19 cellular contexts compared by ENCODE assay signal in genomic region chr6:139406577-139407343, GRCh38. TPM values are rescaled to one million over a fixed set of nuclear protein-coding genes. Genes with fewer than 3 reads are reported as not detected.
DNase-seq lines count a peak whose midpoint lies in the region; ATAC-seq and TF ChIP-seq lines count a peak whose summit lies in the region.
"Had no signal": no experiment of that assay in that cellular context is flagged by ENCODE, and none has a peak within 500 bp of the region (broad histone marks: within the 10 kb centered on the region; RNA-seq: fewer than 3 reads in every experiment).

No MANE protein-coding gene starts in this region.

- H3K79me1 ChIP-seq in IMR-90 (ENCODE audit: low read depth in 1 of 2, low read length in 2 of 2), result no peaks in the 10 kb centered on the region

- H3K23ac ChIP-seq in IMR-90 (ENCODE audit: low read depth, low read length), result peak overlapping the region; percentile 64

- POLR2A ChIA-PET in IMR-90 (lab: Charles Lee; ENCODE audit: unreplicated experiment), result no interaction called here

- H4K8ac ChIP-seq in IMR-90 (ENCODE audit: low read depth in 2 of 2, low read length in 2 of 2), result peak overlapping the region; percentile 13 to 59; a peak in 3 of 4 replicates

- BruUV-seq in IMR-90 (replicated peaks; lab: Mats Ljungman, UMichigan) (no TSS peak), mammary epithelial cell (replicated peaks; lab: Mats Ljungman, UMichigan) (no TSS peak)

- peaks cover 15% of the 10 kb centered on the region for H3K4me1 ChIP-seq in IMR-90 (ENCODE audit: control insufficient read depth, insufficient read depth, low read length)
- H3K4me1 ChIP-seq in mammary epithelial cell (ENCODE audit: insufficient read depth, low read length), result peaks cover 23% of the 10 kb centered on the region
- H3K4me1 ChIP-seq in skeletal muscle satellite cell (ENCODE audit: control insufficient read depth, insufficient read depth, low read length), result peaks cover 40% of the 10 kb centered on the region
- no peaks in the 10 kb centered on the region for H3K4me1 ChIP-seq in spleen
- H3K4me1 ChIP-seq: vagina had no signal

- TF ChIP-seq POLR2A in IMR-90 (IDR thresholded peaks at IDR 0.05; ENCODE audit: low read depth, low read length) (no peak), spleen (IDR thresholded peaks at IDR 0.05) (no peak)

- dilution Hi-C loops in IMR-90 (cut with HindIII; ENCODE audit: low sequenced_read_pairs, unreplicated experiment), result no loop called here
- dilution Hi-C loops in mammary epithelial cell (cut with HindIII; ENCODE audit: low sequenced_read_pairs), result no loop called here

- H2BK20ac ChIP-seq in IMR-90 (ENCODE audit: low read depth, low read length), result peak overlapping the region; percentile 88

- peak overlapping the region; percentile 21 for H2BK5ac ChIP-seq in IMR-90 (ENCODE audit: low read depth, low read length, poor library complexity, severe bottlenecking)

- CTCF ChIA-PET in IMR-90 (lab: Yijun Ruan, JAX), result no interaction called here
- CTCF ChIA-PET in mammary epithelial cell (lab: Charles Lee; ENCODE audit: low non-redundant PET), result interaction anchor here (0.6 to 0.7 kb wide), 4 partner anchors 27 to 154 kb away, joined by 3 read pairs; no protein-coding TSS in a partner anchor

- H3K27ac ChIP-seq in IMR-90 (ENCODE audit: insufficient read depth, low read length) (no peak overlapping the region), mammary epithelial cell (ENCODE audit: insufficient read depth, low read depth, low read length) (peak overlapping the region; percentile 67), spleen (no peak overlapping the region)
- H3K27ac ChIP-seq: vagina had no signal

- H2AK9ac ChIP-seq in IMR-90 (replicated peaks; ENCODE audit: low read depth, low read length, poor library complexity), result no peak overlapping the region

- ATAC-seq in IMR-90 (ENCODE audit: low read depth), result no peak
- ATAC-seq in GM21390 (IDR thresholded peaks at IDR 0.05; ENCODE audit: unreplicated experiment), result no peak
- ATAC-seq: T-helper 17 cell had no signal

- H4K20me1 ChIP-seq in IMR-90 (ENCODE audit: insufficient read depth, low read length) (no peaks in the 10 kb centered on the region), mammary epithelial cell (ENCODE audit: insufficient read depth, low read length) (no peaks in the 10 kb centered on the region)

- no peaks in the 10 kb centered on the region for H3K27me3 ChIP-seq in IMR-90 (ENCODE audit: control insufficient read depth, insufficient read depth, low read length)
- no peaks in the 10 kb centered on the region for H3K27me3 ChIP-seq in mammary epithelial cell (ENCODE audit: insufficient read depth, low read length)
- no peaks in the 10 kb centered on the region for H3K27me3 ChIP-seq in skeletal muscle satellite cell (ENCODE audit: control insufficient read depth, insufficient read depth, low read length)
- no peaks in the 10 kb centered on the region for H3K27me3 ChIP-seq in spleen (replicated peaks in 1 of 7)
- H3K27me3 ChIP-seq: vagina had no signal

- H3K56ac ChIP-seq in IMR-90 (ENCODE audit: extremely low read depth, insufficient read depth, low read length), result no peak overlapping the region

- H3K9me3 ChIP-seq in IMR-90 (ENCODE audit: control insufficient read depth, insufficient read depth, low read length) (no peaks in the 10 kb centered on the region), mammary epithelial cell (replicated peaks; ENCODE audit: insufficient read depth, low read length) (no peaks in the 10 kb centered on the region), skeletal muscle satellite cell (replicated peaks; ENCODE audit: low read length) (no peaks in the 10 kb centered on the region), spleen (peaks cover 0 to under 1% (median 0%) of the 10 kb centered on the region in 8 donors)
- H3K9me3 ChIP-seq: vagina had no signal

- DNase-seq in IMR-90, result no peak
- no peak for DNase-seq in mammary epithelial cell
- peak; percentile 70 for DNase-seq in kidney tubule cell (ENCODE audit: low spot score)
- no peak for DNase-seq in posterior cingulate gyrus
- no peak for DNase-seq in spleen
- DNase-seq: activated CD4-positive, CD25-positive, alpha-beta regulatory T cell; AML-193; Calu3; central memory CD4-positive, alpha-beta T cell; effector CD8-positive, alpha-beta T cell; hypothalamus; NCI-H2029; NCI-H524; SHP77 treated with DMSO at 0.1 percent for 48 hours; stimulated activated CD4-positive, alpha-beta T cell treated with anti-CD3 and anti-CD28 coated beads, Interleukin-2, amount 100 ng/mL, for 48 hours; T-helper 17 cell had no signal

- H3K4me2 ChIP-seq in IMR-90 (ENCODE audit: low read depth, low read length), result no peak overlapping the region
- no peak overlapping the region for H3K4me2 ChIP-seq in mammary epithelial cell (ENCODE audit: insufficient read depth, low read depth, low read length)
- no peak overlapping the region for H3K4me2 ChIP-seq in skeletal muscle satellite cell (ENCODE audit: low read length)

- no peak overlapping the region for H2AFZ ChIP-seq in IMR-90 (replicated peaks; ENCODE audit: low read length, poor library complexity)
- H2AFZ ChIP-seq in mammary epithelial cell (ENCODE audit: low read depth, low read length), result no peak overlapping the region

- peak overlapping the region; percentile 69 for H3K4ac ChIP-seq in IMR-90 (ENCODE audit: low read depth, low read length)

- no peak for TF ChIP-seq CTCF in IMR-90 (conservative IDR thresholded peaks at IDR 0.05; ENCODE audit: low read depth, low read length)
- no peak for TF ChIP-seq CTCF in mammary epithelial cell (conservative IDR thresholded peaks at IDR 0.05 in 1 of 2, IDR thresholded peaks at IDR 0.05 in 1 of 2; ENCODE audit: extremely low read depth in 1 of 2, insufficient read depth in 1 of 2, low read depth in 1 of 2, low read length in 2 of 2)
- no peak for TF ChIP-seq CTCF in spleen (IDR thresholded peaks at IDR 0.05 in 8 of 11, conservative IDR thresholded peaks at IDR 0.05 in 3 of 11)

- H3K18ac ChIP-seq in IMR-90 (ENCODE audit: low read depth, low read length), result peak overlapping the region; percentile 24; the same call in 1 of the 2 replicates

- H2BK15ac ChIP-seq in IMR-90 (ENCODE audit: low read depth, low read length), result peak overlapping the region; percentile 45

- H3K9me1 ChIP-seq in IMR-90 (ENCODE audit: insufficient read depth, low read length), result peaks cover 14% of the 10 kb centered on the region

- H3K36me3 ChIP-seq in IMR-90 (ENCODE audit: control insufficient read depth, insufficient read depth, low read length) (no peaks in the 10 kb centered on the region), mammary epithelial cell (ENCODE audit: insufficient read depth, low read length) (no peaks in the 10 kb centered on the region), skeletal muscle satellite cell (ENCODE audit: insufficient read depth, low read length) (no peaks in the 10 kb centered on the region), spleen (no peaks in the 10 kb centered on the region)
- H3K36me3 ChIP-seq: vagina had no signal

- no peaks in the 10 kb centered on the region for H3K79me2 ChIP-seq in mammary epithelial cell (ENCODE audit: insufficient read depth, low read length)

- H3K9ac ChIP-seq in IMR-90 (ENCODE audit: low read depth, low read length) (no peak overlapping the region), mammary epithelial cell (ENCODE audit: insufficient read depth, low read length) (peak overlapping the region; percentile 19), skeletal muscle satellite cell (ENCODE audit: low read depth, low read length) (peak overlapping the region; percentile 67)

- no peak for TF ChIP-seq RAD21 in IMR-90 (IDR thresholded peaks at IDR 0.05; ENCODE audit: low read length)

- in situ Hi-C loops in IMR-90 (cut with MboI; ENCODE audit: low sequenced_read_pairs) (no loop called here), mammary epithelial cell (cut with MboI; ENCODE audit: low sequenced_read_pairs in 2 of 2) (no loop called here)

- H3K14ac ChIP-seq in IMR-90 (replicated peaks; ENCODE audit: low read depth, low read length), result peak overlapping the region; percentile 20

- H3K4me3 ChIP-seq in IMR-90 (ENCODE audit: insufficient read depth, low read depth, low read length) (no peak overlapping the region), mammary epithelial cell (replicated peaks in 1 of 3; ENCODE audit: insufficient read depth in 1 of 3, low read depth in 2 of 3, low read length in 3 of 3) (no peak overlapping the region), skeletal muscle satellite cell (ENCODE audit: low read length) (no peak overlapping the region), spleen (no peak overlapping the region)
- H3K4me3 ChIP-seq: vagina had no signal

- H4K91ac ChIP-seq in IMR-90 (ENCODE audit: insufficient read depth, low read depth, low read length), result peak overlapping the region; percentile 69

- WGBS in IMR-90 (ENCODE audit: extremely low coverage in 2 of 2, insufficient read length in 1 of 2), 2 experiments, result 74% methylated on average over 2 of the region's 4 CpGs; no CpG with 5 or more reads in 1 of the 2 experiments
- 100% methylated on average over 3 of the region's 4 CpGs for WGBS in mammary epithelial cell (ENCODE audit: low coverage, missing lambda C conversion rate)
- 83 to 94% (median 88%) methylated on average over 4 of the region's 4 CpGs for WGBS in spleen, 5 donors

- peak overlapping the region; percentile 4; the same call in 1 of the 2 replicates for H4K5ac ChIP-seq in IMR-90 (ENCODE audit: low read depth, low read length)

- H2AK5ac ChIP-seq in IMR-90 (ENCODE audit: low read depth, low read length), result peak overlapping the region; percentile 61; the same call in 1 of the 2 replicates

- intact Hi-C loops in IMR-90 (cut with micrococcal nuclease), result no loop called here
- intact Hi-C loops in mammary epithelial cell (cut with micrococcal nuclease), result loop anchor here (5.0 kb wide), 1 partner anchor 306 kb away; no protein-coding TSS in a partner anchor
- intact Hi-C loops in posterior cingulate gyrus (cut with DNase I), result no loop called here
- intact Hi-C loops in spleen (cut with DNase I; ENCODE audit: low total_unique reads), result no loop called here

- H2BK120ac ChIP-seq in IMR-90 (ENCODE audit: low read depth, low read length), result peak overlapping the region; percentile 68; the same call in 1 of the 2 replicates

TF ChIP-seq in IMR-90, 13 proteins besides CTCF, POLR2A, EP300 and RAD21 (continues in another document):
- TF ChIP-seq BHLHE40 (IDR thresholded peaks at IDR 0.05; ENCODE audit: low read depth, low read length), result no peak
- TF ChIP-seq MAFK (IDR thresholded peaks at IDR 0.05; ENCODE audit: low read depth, low read length), result no peak

RNA-seq across cellular contexts. Expression of gene CITED2, which starts 32.3 kb away (rescaled TPM):
- total RNA-seq in IMR-90 (2012; rRNA removed), result 163 and 266 TPM in 2 replicates
- 483 and 714 TPM in 2 replicates for polyA plus RNA-seq in IMR-90 (2012; rRNA removed)
- polyA plus RNA-seq in IMR-90 (2012; cell fraction: cytosol; rRNA removed), result 132 and 474 TPM in 2 replicates
- 416 and 734 TPM in 2 replicates for polyA plus RNA-seq in IMR-90 (2012; cell fraction: nucleus; rRNA removed; ENCODE audit: low replicate concordance)
- total RNA-seq in mammary epithelial cell, result 10 to 100 TPM; 26.4 to 55.8 TPM
- polyA plus RNA-seq in mammary epithelial cell, result 17.9 TPM
- polyA minus RNA-seq in mammary epithelial cell, result 6.6 TPM
- 85.2 and 86.9 TPM in 2 replicates for total RNA-seq in skeletal muscle satellite cell (2012; rRNA removed)
- 100 to 1,000 TPM in 6 of 7 donors, 10 to 100 TPM in 1; 63.5 to 213 (median 172) TPM for total RNA-seq in spleen
- polyA plus RNA-seq in spleen, result 10 to 100 TPM; 12.9 to 34.6 (median 19.9) TPM
